ENCODE assay signal across 29 cellular contexts in genomic region chr6:102517506-102517905, GRCh38.
"Had no signal": no experiment of that assay in that cellular context is flagged by ENCODE, and none has a peak within 500 bp of the region (broad histone marks: within the 10 kb centered on the region; RNA-seq: fewer than 3 reads in every experiment).

No MANE protein-coding gene starts in this region.

- H3K9me3 ChIP-seq: left lung, lower lobe of right lung, pancreas, prostate gland, stomach, testis, thyroid gland, transverse colon, upper lobe of right lung had no signal

- FAIRE-seq: urothelium cell line had no signal

- H3K27me3 ChIP-seq: left lung, pancreas, stomach, testis, thyroid gland, transverse colon, upper lobe of right lung had no signal

- H3K4me1 ChIP-seq: left lung, lower lobe of right lung, pancreas, prostate gland, stomach, testis, thyroid gland, transverse colon, upper lobe of right lung had no signal

- H3K4me3 ChIP-seq: left lung, lower lobe of right lung, pancreas, prostate gland, skin epidermis, stomach, testis, thyroid gland, transverse colon, upper lobe of right lung had no signal

- H3K36me3 ChIP-seq: left lung, lower lobe of right lung, pancreas, prostate gland, stomach, thyroid gland, transverse colon, upper lobe of right lung had no signal

- H3K27ac ChIP-seq: left lung, lower lobe of right lung, pancreas, skin epidermis, stomach, testis, thyroid gland, transverse colon, upper lobe of right lung had no signal

- ATAC-seq: left colon; left lung; lower lobe of right lung; naive thymus-derived CD8-positive, alpha-beta T cell; pancreas; right cardiac atrium; sciatic nerve; stimulated activated naive B cell treated with anti-CD40 and anti-IgM and Interleukin-4, amounts not matched to agents 10 μg/mL and 1 μg/mL and 100 μg/mL, for 72 hours; stimulated activated naive CD8-positive, alpha-beta T cell treated with anti-CD3 and anti-CD28 coated beads, Interleukin-15, Interleukin-2, amounts not matched to agents 100 U/mL and 50 U/mL, for 24 hours; upper lobe of right lung had no signal

- DNase-seq: hypothalamus; immature natural killer cell; kidney; left colon; left lung; lower lobe of right lung; mammary epithelial cell; mesenchymal stem cell; naive thymus-derived CD8-positive, alpha-beta T cell; nucleus accumbens; pancreas; posterior cingulate gyrus; retina; right cardiac atrium; stimulated activated CD4-positive, alpha-beta T cell treated with anti-CD3 and anti-CD28 coated beads, Interleukin-12 subunit alpha, Interleukin-12 subunit beta, amount 100 ng/mL, for 4 hours; stimulated activated CD4-positive, alpha-beta T cell treated with anti-CD3 and anti-CD28 coated beads, Interleukin-15, amount 100 ng/mL, for 24 hours; stimulated activated CD4-positive, alpha-beta T cell treated with anti-CD3 and anti-CD28 coated beads, Interleukin-2, amount 100 ng/mL, for 24 hours; stimulated activated CD4-positive, alpha-beta T cell treated with anti-CD3 and anti-CD28 coated beads, Interleukin-4, amount 100 ng/mL, for 1 hour; stimulated activated naive B cell treated with anti-CD40 and anti-IgM and Interleukin-4, amounts not matched to agents 10 μg/mL and 1 μg/mL and 100 μg/mL, for 72 hours; stimulated activated naive CD8-positive, alpha-beta T cell treated with anti-CD3 and anti-CD28 coated beads, Interleukin-15, Interleukin-2, amounts not matched to agents 100 U/mL and 50 U/mL, for 24 hours; stomach; testis; thyroid gland; transverse colon; upper lobe of right lung had no signal
